8 cellular contexts compared by ENCODE assay signal in genomic region chr19:18895038-18895827, GRCh38. TPM values are rescaled to one million over a fixed set of nuclear protein-coding genes. Genes with fewer than 3 reads are reported as not detected.
DNase-seq lines count a peak whose midpoint lies in the region; ATAC-seq and TF ChIP-seq lines count a peak whose summit lies in the region.

No MANE protein-coding gene starts in this region.

- H3K36me3 ChIP-seq in RWPE2 (ENCODE audit: low read depth) (no peaks in the 10 kb centered on the region), endodermal cell (ENCODE audit: control insufficient read depth, insufficient read depth, low read length) (no peaks in the 10 kb centered on the region), mucosa of descending colon (ENCODE audit: low read depth) (no peaks in the 10 kb centered on the region)

- H3K4me3 Mint-ChIP-seq in endodermal cell: peak overlapping the region; percentile 69
- no peak overlapping the region for H3K4me3 Mint-ChIP-seq in T-helper 2 cell treated with Interferon-gamma antibody and Interleukin-4, amounts not matched to agents 5 μg/mL and 100 μg/mL, for 36 hours

- ATAC-seq in RWPE2 (ENCODE audit: low read depth): peak; percentile 53
- ATAC-seq in mucosa of descending colon: peak; percentile 35
- no peak for ATAC-seq in GM19452 (IDR thresholded peaks at IDR 0.05; ENCODE audit: unreplicated experiment)
- ATAC-seq in HG03460 (IDR thresholded peaks at IDR 0.05; ENCODE audit: unreplicated experiment): no peak

- H3K27me3 ChIP-seq in RWPE2 (ENCODE audit: insufficient read depth, poor library complexity, severe bottlenecking): peaks cover 18% of the 10 kb centered on the region
- H3K27me3 ChIP-seq in endodermal cell (ENCODE audit: control insufficient read depth, insufficient read depth, low read length, poor library complexity, severe bottlenecking): no peaks in the 10 kb centered on the region

- intact Hi-C loops in mucosa of descending colon (cut with DNase I, micrococcal nuclease): no loop called here

- no peak for DNase-seq in AG09309 (ENCODE audit: low read depth)
- DNase-seq in GM20000 (ENCODE audit: low spot score): peak; percentile 77
- no peak for DNase-seq in RWPE2 (ENCODE audit: low spot score)
- peak; percentile 93 for DNase-seq in endodermal cell
- DNase-seq in mucosa of descending colon: peak in 1 of 3 donors; percentile 22
- DNase-seq in T-helper 2 cell treated with Interferon-gamma antibody and Interleukin-4, amounts not matched to agents 5 μg/mL and 100 μg/mL, for 36 hours (ENCODE audit: low spot score): no peak

- H3K27me3 Mint-ChIP-seq in endodermal cell (ENCODE audit: insufficient read depth): peaks cover 13% of the 10 kb centered on the region
- peaks cover 30% of the 10 kb centered on the region for H3K27me3 Mint-ChIP-seq in T-helper 2 cell treated with Interferon-gamma antibody and Interleukin-4, amounts not matched to agents 5 μg/mL and 100 μg/mL, for 36 hours (ENCODE audit: low read depth)

- peak overlapping the region; percentile 51 for H3K4me3 ChIP-seq in AG09309 (ENCODE audit: control insufficient read depth, low read depth, low read length)
- H3K4me3 ChIP-seq in RWPE2 (ENCODE audit: severe bottlenecking): peak overlapping the region; percentile 48
- peak overlapping the region; percentile 78 for H3K4me3 ChIP-seq in endodermal cell (ENCODE audit: low read length)
- no peak overlapping the region for H3K4me3 ChIP-seq in mucosa of descending colon

- H3K27ac ChIP-seq in RWPE2 (ENCODE audit: poor library complexity, severe bottlenecking) (no peak overlapping the region), endodermal cell (ENCODE audit: low read depth, low read length) (peak overlapping the region; percentile 82)

- TF ChIP-seq CTCF in AG09309 (IDR thresholded peaks at IDR 0.05; ENCODE audit: control insufficient read depth, insufficient read depth, low read depth, low read length, missing control alignments): peak; percentile 53
- TF ChIP-seq CTCF in GM20000 (IDR thresholded peaks at IDR 0.05; ENCODE audit: extremely low read depth, missing control alignments): no peak
- peak; percentile 59 for TF ChIP-seq CTCF in RWPE2 (IDR thresholded peaks at IDR 0.05; ENCODE audit: poor library complexity, severe bottlenecking)
- TF ChIP-seq CTCF in endodermal cell (conservative IDR thresholded peaks at IDR 0.05): peak; percentile 81
- no peak for TF ChIP-seq CTCF in mucosa of descending colon (IDR thresholded peaks at IDR 0.05)

- no peak overlapping the region for H3K27ac Mint-ChIP-seq in endodermal cell
- H3K27ac Mint-ChIP-seq in T-helper 2 cell treated with Interferon-gamma antibody and Interleukin-4, amounts not matched to agents 5 μg/mL and 100 μg/mL, for 36 hours: no peak overlapping the region

- H3K4me1 Mint-ChIP-seq in endodermal cell: no peaks in the 10 kb centered on the region
- peaks cover 2% of the 10 kb centered on the region for H3K4me1 Mint-ChIP-seq in T-helper 2 cell treated with Interferon-gamma antibody and Interleukin-4, amounts not matched to agents 5 μg/mL and 100 μg/mL, for 36 hours (ENCODE audit: low read depth)

- 0 to 1% methylated on average over 40 to 73 of the region's 73 CpGs for WGBS in endodermal cell (ENCODE audit: insufficient coverage in 1 of 2, insufficient read length in 1 of 2), 2 experiments

- peaks cover 3% of the 10 kb centered on the region for H3K36me3 Mint-ChIP-seq in endodermal cell (ENCODE audit: low read depth)
- no peaks in the 10 kb centered on the region for H3K36me3 Mint-ChIP-seq in T-helper 2 cell treated with Interferon-gamma antibody and Interleukin-4, amounts not matched to agents 5 μg/mL and 100 μg/mL, for 36 hours (ENCODE audit: low read depth)

- H3K4me1 ChIP-seq in RWPE2 (ENCODE audit: insufficient read depth, poor library complexity, severe bottlenecking) (no peaks in the 10 kb centered on the region), endodermal cell (ENCODE audit: control insufficient read depth, insufficient read depth, low read length) (no peaks in the 10 kb centered on the region), mucosa of descending colon (ENCODE audit: low read depth) (peaks cover 4% of the 10 kb centered on the region)

- no peaks in the 10 kb centered on the region for H3K9me3 Mint-ChIP-seq in endodermal cell
- no peaks in the 10 kb centered on the region for H3K9me3 Mint-ChIP-seq in T-helper 2 cell treated with Interferon-gamma antibody and Interleukin-4, amounts not matched to agents 5 μg/mL and 100 μg/mL, for 36 hours

- H3K9me3 ChIP-seq in RWPE2 (ENCODE audit: severe bottlenecking) (no peaks in the 10 kb centered on the region), endodermal cell (ENCODE audit: control insufficient read depth, low read length) (no peaks in the 10 kb centered on the region), mucosa of descending colon (no peaks in the 10 kb centered on the region)

- peak overlapping the region; percentile 20 for H3K9ac ChIP-seq in endodermal cell (ENCODE audit: extremely low read depth, low read length, poor library complexity, severe bottlenecking)

RNA-seq across cellular contexts. Expression of gene CERS1, which starts 0.7 kb away (rescaled TPM):
- total RNA-seq in endodermal cell: 10 to 100 TPM; 16.6 to 25.5 TPM
- 16.9 TPM for polyA plus RNA-seq in endodermal cell (2013, experiment 1 of 2)
- polyA plus RNA-seq in endodermal cell (2013, experiment 2 of 2): 19.0 TPM
- total RNA-seq in mucosa of descending colon: 1 to 10 TPM in 1 of 3 donors, under 1 TPM in 2; 0.17 to 1.3 (median 0.39) TPM

RNA-seq across cellular contexts. Expression of gene COPE, which starts 24.0 kb away (rescaled TPM):
- total RNA-seq in endodermal cell: 100 to 1,000 TPM; 226 to 241 TPM
- polyA plus RNA-seq in endodermal cell (2013, experiment 1 of 2): 166 TPM
- 159 TPM for polyA plus RNA-seq in endodermal cell (2013, experiment 2 of 2)
- 100 to 1,000 TPM; 119 to 227 (median 176) TPM for total RNA-seq in mucosa of descending colon

RNA-seq across cellular contexts. Expression of gene DDX49, which starts 24.3 kb away (rescaled TPM):
- total RNA-seq in endodermal cell: 10 to 100 TPM; 30.4 to 37.9 TPM
- polyA plus RNA-seq in endodermal cell (2013, experiment 1 of 2): 23.5 TPM
- 23.6 TPM for polyA plus RNA-seq in endodermal cell (2013, experiment 2 of 2)
- 10 to 100 TPM; 37.4 to 47.3 (median 40.4) TPM for total RNA-seq in mucosa of descending colon

RNA-seq across cellular contexts. Expression of gene HOMER3, which starts 45.8 kb away (rescaled TPM):
- 10 to 100 TPM; 21.5 to 31.2 TPM for total RNA-seq in endodermal cell
- 63.3 TPM for polyA plus RNA-seq in endodermal cell (2013, experiment 1 of 2)
- polyA plus RNA-seq in endodermal cell (2013, experiment 2 of 2): 51.0 TPM
- total RNA-seq in mucosa of descending colon: 10 to 100 TPM in 1 of 3 donors, 1 to 10 TPM in 2; 2.2 to 18.0 (median 6.5) TPM

Comparison
In these comparisons a context has a peak if more than half of its experiments do, and no peak if none do; other contexts are left out.
1. DNase-seq: peak in GM20000 (single experiment) and endodermal cell (single experiment); none in AG09309 (single experiment), RWPE2 (single experiment) and T-helper 2 cell treated with Interferon-gamma antibody and Interleukin-4, amounts not matched to agents 5 μg/mL and 100 μg/mL, for 36 hours (single experiment).
2. CTCF ChIP-seq: peak in AG09309 (single experiment), RWPE2 (single experiment) and endodermal cell (single experiment); none in GM20000 (single experiment) and mucosa of descending colon (single experiment).
3. ATAC-seq: peak in RWPE2 (single experiment) and mucosa of descending colon (single experiment); none in GM19452 (single experiment) and HG03460 (single experiment).
4. RNA of gene CERS1, which starts 0.7 kb away (total RNA-seq): 16.6 to 25.5 TPM in endodermal cell; 0.17 to 1.3 TPM in mucosa of descending colon; every median in the first group is over 4 times any median in the second.